In the genomic region with DNA sequence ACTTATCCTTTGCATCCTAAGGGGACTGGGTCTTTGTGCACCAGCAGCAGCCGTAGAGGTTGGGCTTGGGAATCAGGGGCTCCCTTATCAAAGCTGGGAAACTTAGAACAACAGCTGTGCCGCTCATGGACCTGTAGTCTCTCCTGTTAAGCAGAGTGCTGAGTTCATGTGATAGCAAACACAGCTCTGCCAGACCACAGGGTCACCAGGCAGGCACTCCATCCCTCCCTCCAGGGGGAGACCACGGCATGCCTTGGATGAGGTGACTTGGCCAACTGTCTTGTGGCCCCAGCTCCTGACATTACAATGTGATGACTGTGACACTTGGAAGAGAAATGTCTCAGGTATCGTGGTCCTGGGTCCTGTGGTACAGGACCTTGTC, we compare ENCODE assay signal across 9 cellular contexts. TPM values are rescaled to one million over a fixed set of nuclear protein-coding genes. Genes with fewer than 3 reads are reported as not detected.
DNase-seq lines count a peak whose midpoint lies in the region; ATAC-seq, FAIRE-seq and TF ChIP-seq lines count a peak whose summit lies in the region.
"Had no signal": no experiment of that assay in that cellular context is flagged by ENCODE, and none has a peak within 500 bp of the region (broad histone marks: within the 10 kb centered on the region; RNA-seq: fewer than 3 reads in every experiment).

No MANE protein-coding gene starts in this region.

- peak overlapping the region; percentile 66 for H3K27ac Mint-ChIP-seq in activated T-cell treated with anti-CD3 and anti-CD28 coated beads, Interleukin-2, amount 50 U/mL, for 72 hours
- peak overlapping the region; percentile 65 for H3K27ac Mint-ChIP-seq in activated T-helper 2 cell treated with anti-CD3 and anti-CD28 coated beads, Interferon-gamma antibody, Interleukin-2, Interleukin-4, amounts not matched to agents 10 μg/mL and 5 μg/mL and 100 μg/mL, durations not matched to agents 14 hours and 24 hours and 36 hours

- TF ChIP-seq CTCF in left lung (IDR thresholded peaks at IDR 0.05) (no peak), tibial nerve (IDR thresholded peaks at IDR 0.05) (no peak)

- peaks cover 6 to 49% of the 10 kb centered on the region in 2 donors for H3K4me1 ChIP-seq in left lung
- peaks cover 0 to 24% (median 13%) of the 10 kb centered on the region in 4 donors for H3K4me1 ChIP-seq in tibial nerve

- TF ChIP-seq EP300 in tibial nerve (IDR thresholded peaks at IDR 0.05) = no peak

- no peak overlapping the region for H3K4me3 ChIP-seq in left lung
- H3K4me3 ChIP-seq in tibial nerve = no peak overlapping the region

- TF ChIP-seq POLR2A in tibial nerve (IDR thresholded peaks at IDR 0.05) (no peak), GM12891 (IDR thresholded peaks at IDR 0.05; ENCODE audit: low read depth, low read length) (no peak)

- H3K27me3 ChIP-seq in left lung = no peaks in the 10 kb centered on the region
- H3K27me3 ChIP-seq in tibial nerve = no peaks in the 10 kb centered on the region

- H3K27me3 Mint-ChIP-seq in activated T-cell treated with anti-CD3 and anti-CD28 coated beads, Interleukin-2, amount 50 U/mL, for 72 hours (ENCODE audit: low read depth) = no peaks in the 10 kb centered on the region
- H3K27me3 Mint-ChIP-seq in activated T-helper 2 cell treated with anti-CD3 and anti-CD28 coated beads, Interferon-gamma antibody, Interleukin-2, Interleukin-4, amounts not matched to agents 10 μg/mL and 5 μg/mL and 100 μg/mL, durations not matched to agents 14 hours and 24 hours and 36 hours (ENCODE audit: low read depth) = no peaks in the 10 kb centered on the region

- H3K9me3 ChIP-seq in left lung (peaks cover 0 to 19% of the 10 kb centered on the region in 2 donors), tibial nerve (peaks cover 0 to 18% (median 0%) of the 10 kb centered on the region in 4 donors)

- H3K36me3 Mint-ChIP-seq in activated T-cell treated with anti-CD3 and anti-CD28 coated beads, Interleukin-2, amount 50 U/mL, for 72 hours (ENCODE audit: insufficient read depth in 2 of 2) = peaks cover 9 to 34% of the 10 kb centered on the region in 2 donors
- peaks cover 58% of the 10 kb centered on the region for H3K36me3 Mint-ChIP-seq in activated T-helper 2 cell treated with anti-CD3 and anti-CD28 coated beads, Interferon-gamma antibody, Interleukin-2, Interleukin-4, amounts not matched to agents 10 μg/mL and 5 μg/mL and 100 μg/mL, durations not matched to agents 14 hours and 24 hours and 36 hours (ENCODE audit: low read depth)

- H3K4me1 Mint-ChIP-seq in activated T-cell treated with anti-CD3 and anti-CD28 coated beads, Interleukin-2, amount 50 U/mL, for 72 hours (ENCODE audit: low read depth) = peaks cover 91% of the 10 kb centered on the region
- peaks cover 61% of the 10 kb centered on the region for H3K4me1 Mint-ChIP-seq in activated T-helper 2 cell treated with anti-CD3 and anti-CD28 coated beads, Interferon-gamma antibody, Interleukin-2, Interleukin-4, amounts not matched to agents 10 μg/mL and 5 μg/mL and 100 μg/mL, durations not matched to agents 14 hours and 24 hours and 36 hours (ENCODE audit: low read depth)

- FAIRE-seq in GM12891 (lab: Jason Lieb, UNC) = no peak
- FAIRE-seq: colon had no signal

- peak in 1 of 2 donors; percentile 2 for ATAC-seq in activated T-cell treated with anti-CD3 and anti-CD28 coated beads, Interleukin-2, amount 50 U/mL, for 72 hours (replicated peaks in 1 of 2)
- peak; percentile 2 for ATAC-seq in left lung
- ATAC-seq in GM19324 (IDR thresholded peaks at IDR 0.05; ENCODE audit: low FRiP score, unreplicated experiment) = no peak

- peak overlapping the region; percentile 50 to 70 for H3K4me3 Mint-ChIP-seq in activated T-cell treated with anti-CD3 and anti-CD28 coated beads, Interleukin-2, amount 50 U/mL, for 72 hours
- no peak overlapping the region for H3K4me3 Mint-ChIP-seq in activated T-helper 2 cell treated with anti-CD3 and anti-CD28 coated beads, Interferon-gamma antibody, Interleukin-2, Interleukin-4, amounts not matched to agents 10 μg/mL and 5 μg/mL and 100 μg/mL, durations not matched to agents 14 hours and 24 hours and 36 hours (ENCODE audit: low read depth)

- peak overlapping the region; percentile 62 to 67 for H3K27ac ChIP-seq in left lung
- H3K27ac ChIP-seq in tibial nerve = peak overlapping the region in 3 of 4 donors; percentile 30 to 74 (median 51)

- peaks cover 4% of the 10 kb centered on the region in 2 donors for H3K9me3 Mint-ChIP-seq in activated T-cell treated with anti-CD3 and anti-CD28 coated beads, Interleukin-2, amount 50 U/mL, for 72 hours
- H3K9me3 Mint-ChIP-seq in activated T-helper 2 cell treated with anti-CD3 and anti-CD28 coated beads, Interferon-gamma antibody, Interleukin-2, Interleukin-4, amounts not matched to agents 10 μg/mL and 5 μg/mL and 100 μg/mL, durations not matched to agents 14 hours and 24 hours and 36 hours = peaks cover 26% of the 10 kb centered on the region

- intact Hi-C loops in activated T-helper 2 cell treated with anti-CD3 and anti-CD28 coated beads, Interferon-gamma antibody, Interleukin-2, Interleukin-4, amounts not matched to agents 10 μg/mL and 5 μg/mL and 100 μg/mL, durations not matched to agents 14 hours and 24 hours and 36 hours (cut with micrococcal nuclease) = loop anchor here (2.0 to 10.0 kb wide), 2 partner anchors 15 to 139 kb away; no protein-coding TSS in a partner anchor
- intact Hi-C loops in left lung (cut with DNase I) = no loop called here

- no peak for DNase-seq in activated T-cell treated with anti-CD3 and anti-CD28 coated beads, Interleukin-2, amount 50 U/mL, for 72 hours
- no peak for DNase-seq in activated T-cell treated with anti-CD3 and anti-CD28 coated beads, Interleukin-2, amount 50 U/mL, for 1 hour
- no peak for DNase-seq in activated T-helper 2 cell treated with anti-CD3 and anti-CD28 coated beads, Interferon-gamma antibody, Interleukin-2, Interleukin-4, amounts not matched to agents 10 μg/mL and 5 μg/mL and 100 μg/mL, durations not matched to agents 14 hours and 24 hours and 36 hours (ENCODE audit: low spot score)
- DNase-seq in left lung (no peak), tibial nerve (ENCODE audit: low spot score in 2 of 2) (no peak), GM12891 (ENCODE audit: insufficient read length, low spot score) (no peak), DMS153 treated with DMSO at 0.1 percent for 48 hours (lab: John Stamatoyannopoulos, UW; ENCODE audit: unreplicated experiment) (no peak)

- H3K36me3 ChIP-seq in left lung (peaks cover 0 to 11% of the 10 kb centered on the region in 2 donors), tibial nerve (no peaks in the 10 kb centered on the region)

- 82 to 84% methylated on average over 4 of the region's 4 CpGs for whole genome bisulfite sequencing in tibial nerve, 2 donors

TF ChIP-seq in GM12891, 5 proteins besides CTCF, POLR2A, EP300 and RAD21:
- TF ChIP-seq TAF1 (IDR thresholded peaks at IDR 0.05; ENCODE audit: low read depth, low read length) (no peak), PAX5 (IDR thresholded peaks at IDR 0.05; ENCODE audit: insufficient read depth, low read length, severe bottlenecking) (no peak), POU2F2 (IDR thresholded peaks at IDR 0.05; ENCODE audit: low read depth, low read length) (no peak), POLR2AphosphoS5 (IDR thresholded peaks at IDR 0.05; ENCODE audit: low read depth, low read length) (no peak), SPI1 (IDR thresholded peaks at IDR 0.05; ENCODE audit: low read depth, low read length) (no peak)

RNA-seq across cellular contexts. Expression of gene DGKD, which starts 60.0 kb away (rescaled TPM):
- 10 to 100 TPM; 78.0 to 94.4 TPM for total RNA-seq in activated T-cell treated with anti-CD3 and anti-CD28 coated beads, Interleukin-2, amount 50 U/mL, for 72 hours
- total RNA-seq in activated T-helper 2 cell treated with anti-CD3 and anti-CD28 coated beads, Interferon-gamma antibody, Interleukin-2, Interleukin-4, amounts not matched to agents 10 μg/mL and 5 μg/mL and 100 μg/mL, durations not matched to agents 14 hours and 24 hours and 36 hours = 52.3 and 58.3 TPM in 2 replicates
- total RNA-seq in left lung (10 to 100 TPM; 87.7 to 98.0 TPM), tibial nerve (10 to 100 TPM in 1 of 4 donors, 1 to 10 TPM in 3; 6.5 to 11.7 (median 7.4) TPM)
- 53.7 TPM for polyA plus RNA-seq in GM12891 (2012; ENCODE audit: low read depth, missing spikeins)
